1 cellular context compared by ENCODE assay signal in genomic region chr15:78640527-78640839, GRCh38.
TF ChIP-seq lines count a peak whose summit lies in the region.

No MANE protein-coding gene starts in this region.

TF ChIP-seq in GM23338, 12 proteins besides CTCF, POLR2A, EP300 and RAD21 (continued from another document):
- no peak for TF ChIP-seq ZNF462 (CRISPR knock-in tag; IDR thresholded peaks at IDR 0.05)
- TF ChIP-seq EZH2 (IDR thresholded peaks at IDR 0.05; ENCODE audit: low read depth, unreplicated experiment): no peak
- TF ChIP-seq EZH2phosphoT487 (IDR thresholded peaks at IDR 0.05; ENCODE audit: unreplicated experiment): no peak
- TF ChIP-seq ZNF331 (CRISPR knock-in tag; IDR thresholded peaks at IDR 0.05; ENCODE audit: low read depth): no peak
- TF ChIP-seq ZNF114 (CRISPR knock-in tag; IDR thresholded peaks at IDR 0.05): no peak
- TF ChIP-seq STAT1 (IDR thresholded peaks at IDR 0.05; ENCODE audit: unreplicated experiment): no peak
